ENCODE assay signal across 1 cellular context in genomic region chr17:81113158-81113724, GRCh38.
TF ChIP-seq lines count a peak whose summit lies in the region.

No MANE protein-coding gene starts in this region.

TF ChIP-seq in H1, 55 proteins besides CTCF, POLR2A, EP300 and RAD21:
- TF ChIP-seq ZNF274 (IDR thresholded peaks at IDR 0.05; ENCODE audit: borderline replicate concordance, extremely low read depth, low read length) (no peak), HDAC2 (IDR thresholded peaks at IDR 0.05; ENCODE audit: borderline replicate concordance in 1 of 2, low read depth in 2 of 2, low read length in 2 of 2) (no peak)
